ENCODE assay signal across 24 cellular contexts in the genomic region with DNA sequence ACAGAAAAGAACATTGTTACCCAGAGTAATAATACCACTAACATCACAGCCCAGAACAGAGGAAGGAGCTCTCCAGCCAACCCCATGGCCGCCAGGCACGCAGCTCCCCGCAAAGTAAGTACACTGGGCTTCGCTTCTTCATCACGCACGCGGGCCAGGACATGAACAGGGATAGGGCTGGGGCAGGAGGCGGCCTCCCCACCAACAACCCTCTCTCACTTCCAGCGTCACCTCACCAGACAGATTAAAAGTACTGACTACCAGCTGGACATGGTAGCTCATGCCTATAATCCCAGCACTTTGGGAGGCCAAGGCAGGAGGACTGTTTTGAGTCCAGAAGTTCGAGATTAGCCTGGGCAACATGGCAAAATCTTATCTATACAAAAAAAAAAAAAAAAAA.
"Had no signal": no experiment of that assay in that cellular context is flagged by ENCODE, and none has a peak within 500 bp of the region (broad histone marks: within the 10 kb centered on the region; RNA-seq: fewer than 3 reads in every experiment).

No MANE protein-coding gene starts in this region.

- DNase-seq: activated CD4-positive, alpha-beta memory T cell treated with anti-CD3 and anti-CD28 coated beads for 36 hours; activated CD4-positive, alpha-beta T cell treated with anti-CD3 and anti-CD28 coated beads for 48 hours; activated gamma-delta T cell treated with Interleukin-2 at 50 U/mL for 16 hours; activated T-cell treated with anti-CD3 and anti-CD28 coated beads, Interleukin-2, amount 50 U/mL, for 1 hour; anterior cingulate cortex; caudate nucleus; effector memory CD8-positive, alpha-beta T cell; glutamatergic neuron; kidney glomerular epithelial cell; left ventricle myocardium inferior; midbrain; natural killer cell; retina; sigmoid colon; stimulated activated CD4-positive, alpha-beta T cell treated with anti-CD3 and anti-CD28 coated beads, Interleukin-4, amount 100 ng/mL, for 1 hour; stimulated activated naive CD4-positive, alpha-beta T cell treated with Interleukin-2 at 50 U/mL for 16 hours had no signal

- H3K9me3 ChIP-seq: esophagus muscularis mucosa, left ventricle myocardium inferior, sigmoid colon had no signal

- H3K9me3 Mint-ChIP-seq: activated CD4-positive, alpha-beta memory T cell treated with anti-CD3 and anti-CD28 coated beads for 36 hours; activated naive CD4-positive, alpha-beta T cell treated with anti-CD3 and anti-CD28 coated beads, Interleukin-2, amount 50 U/mL, for 24 hours; brain; effector memory CD8-positive, alpha-beta T cell; natural killer cell had no signal

- H2AFZ ChIP-seq: hepatocyte had no signal

- H3K27me3 Mint-ChIP-seq: activated CD4-positive, alpha-beta memory T cell treated with anti-CD3 and anti-CD28 coated beads for 36 hours; activated naive CD4-positive, alpha-beta T cell treated with anti-CD3 and anti-CD28 coated beads, Interleukin-2, amount 50 U/mL, for 24 hours; brain; effector memory CD8-positive, alpha-beta T cell; progenitor cell of endocrine pancreas had no signal

- H3K4me3 Mint-ChIP-seq: activated CD4-positive, alpha-beta memory T cell treated with anti-CD3 and anti-CD28 coated beads for 36 hours; activated naive CD4-positive, alpha-beta T cell treated with anti-CD3 and anti-CD28 coated beads, Interleukin-2, amount 50 U/mL, for 24 hours; brain; effector memory CD8-positive, alpha-beta T cell; natural killer cell had no signal

- H3K36me3 Mint-ChIP-seq: activated naive CD4-positive, alpha-beta T cell treated with anti-CD3 and anti-CD28 coated beads, Interleukin-2, amount 50 U/mL, for 24 hours; natural killer cell had no signal

- FAIRE-seq: colon, frontal cortex had no signal

- H3K4me2 ChIP-seq: hepatocyte had no signal

- H3K4me1 ChIP-seq: left ventricle myocardium inferior had no signal

- H3K27ac Mint-ChIP-seq: activated CD4-positive, alpha-beta memory T cell treated with anti-CD3 and anti-CD28 coated beads for 36 hours; activated naive CD4-positive, alpha-beta T cell treated with anti-CD3 and anti-CD28 coated beads, Interleukin-2, amount 50 U/mL, for 24 hours had no signal

- H3K4me3 ChIP-seq: dorsolateral prefrontal cortex, esophagus muscularis mucosa, hepatocyte, left ventricle myocardium inferior, sigmoid colon had no signal

- H3K79me2 ChIP-seq: hepatocyte had no signal

- H3K27ac ChIP-seq: esophagus muscularis mucosa, hepatocyte, left ventricle myocardium inferior, sigmoid colon had no signal

- H3K27me3 ChIP-seq: dorsolateral prefrontal cortex, esophagus muscularis mucosa, hepatocyte, sigmoid colon had no signal

- H3K36me3 ChIP-seq: left ventricle myocardium inferior, sigmoid colon had no signal
